Comparison of ENCODE assay signal across 38 cellular contexts in genomic region chr12:59096246-59096645, GRCh38.
"Had no signal": no experiment of that assay in that cellular context is flagged by ENCODE, and none has a peak within 500 bp of the region (broad histone marks: within the 10 kb centered on the region; RNA-seq: fewer than 3 reads in every experiment).

No MANE protein-coding gene starts in this region.

- H3K27ac ChIP-seq: adrenal gland, body of pancreas, cardiac muscle cell, colonic mucosa, dorsolateral prefrontal cortex, gastrocnemius medialis, heart left ventricle, WERI-Rb-1 had no signal

- ATAC-seq: activated CD4-positive, CD25-positive, alpha-beta regulatory T cell treated with anti-CD3 and anti-CD28 coated beads, Interleukin-2, amount 50 U/mL, for 24 hours; activated CD8-positive, alpha-beta memory T cell treated with anti-CD3 and anti-CD28 coated beads, Interleukin-2, amount 10 ng/mL, durations not matched to agents 7 days and 5 days; activated CD8-positive, alpha-beta T cell treated with anti-CD3 and anti-CD28 coated beads, Interleukin-2, amount 10 ng/mL, durations not matched to agents 7 days and 5 days; activated naive CD8-positive, alpha-beta T cell treated with anti-CD3 and anti-CD28 coated beads, Interleukin-2, amount 50 U/mL, for 24 hours; body of pancreas; esophagus mucosa; gastrocnemius medialis; heart left ventricle; T-helper 17 cell had no signal

- H3K27me3 Mint-ChIP-seq: activated B cell treated with CpG ODN at 0.5 μM for 24 hours; activated CD4-positive, alpha-beta memory T cell treated with anti-CD3 and anti-CD28 coated beads for 36 hours; activated CD8-positive, alpha-beta memory T cell treated with anti-CD3 and anti-CD28 coated beads, Interleukin-2, amount 10 ng/mL, durations not matched to agents 7 days and 5 days; activated naive CD8-positive, alpha-beta T cell treated with anti-CD3 and anti-CD28 coated beads, Interleukin-2, amount 50 U/mL, for 24 hours had no signal

- H3K27ac Mint-ChIP-seq: activated B cell treated with CpG ODN at 0.5 μM for 24 hours; activated CD4-positive, alpha-beta memory T cell treated with anti-CD3 and anti-CD28 coated beads for 36 hours; activated CD8-positive, alpha-beta memory T cell treated with anti-CD3 and anti-CD28 coated beads, Interleukin-2, amount 10 ng/mL, durations not matched to agents 7 days and 5 days; activated CD8-positive, alpha-beta T cell treated with anti-CD3 and anti-CD28 coated beads, Interleukin-2, amount 10 ng/mL, durations not matched to agents 7 days and 5 days; activated naive CD4-positive, alpha-beta T cell treated with anti-CD3 and anti-CD28 coated beads for 36 hours; activated naive CD4-positive, alpha-beta T cell treated with anti-CD3 and anti-CD28 coated beads, Interleukin-2, amount 50 U/mL, for 24 hours; activated naive CD8-positive, alpha-beta T cell treated with anti-CD3 and anti-CD28 coated beads for 36 hours; activated naive CD8-positive, alpha-beta T cell treated with anti-CD3 and anti-CD28 coated beads, Interleukin-2, amount 50 U/mL, for 24 hours; activated T-helper 1 cell treated with anti-CD3 and anti-CD28 coated beads, Interleukin-12 subunit alpha, Interleukin-12 subunit beta, Interleukin-2, Interleukin-4 antibody, amounts not matched to agents 30 ng/mL and 10 ng/mL and 1 ng/mL, durations not matched to agents 14 hours and 24 hours and 36 hours; activated T-helper 2 cell treated with anti-CD3 and anti-CD28 coated beads, Interferon-gamma antibody, Interleukin-2, Interleukin-4, amounts not matched to agents 10 μg/mL and 5 μg/mL and 100 μg/mL, durations not matched to agents 14 hours and 24 hours and 36 hours; endodermal cell; T-helper 17 cell; T-helper 2 cell treated with Interferon-gamma antibody and Interleukin-4, amounts not matched to agents 5 μg/mL and 100 μg/mL, for 36 hours had no signal

- H3K36me3 Mint-ChIP-seq: activated CD4-positive, alpha-beta memory T cell treated with anti-CD3 and anti-CD28 coated beads for 36 hours; activated CD8-positive, alpha-beta memory T cell treated with anti-CD3 and anti-CD28 coated beads, Interleukin-2, amount 10 ng/mL, durations not matched to agents 7 days and 5 days; activated naive CD4-positive, alpha-beta T cell treated with anti-CD3 and anti-CD28 coated beads, Interleukin-2, amount 50 U/mL, for 24 hours; activated naive CD8-positive, alpha-beta T cell treated with anti-CD3 and anti-CD28 coated beads for 36 hours had no signal

- DNase-seq: activated B cell treated with CpG ODN at 0.5 μM for 24 hours; activated CD4-positive, alpha-beta memory T cell treated with anti-CD3 and anti-CD28 coated beads for 36 hours; activated CD4-positive, alpha-beta T cell treated with anti-CD3 and anti-CD28 coated beads for 48 hours; activated CD4-positive, alpha-beta T cell treated with anti-CD3 and anti-CD28 coated beads, Interleukin-2, amount 50 U/mL, for 1 hour; activated CD8-positive, alpha-beta memory T cell treated with anti-CD3 and anti-CD28 coated beads, Interleukin-2, amount 10 ng/mL, durations not matched to agents 7 days and 5 days; activated CD8-positive, alpha-beta memory T cell treated with anti-CD3 and anti-CD28 coated beads, Interleukin-2, amount 50 U/mL, for 4 hours; activated CD8-positive, alpha-beta T cell treated with anti-CD3 and anti-CD28 coated beads, Interleukin-2, amount 10 ng/mL, durations not matched to agents 7 days and 5 days; activated effector memory CD4-positive, alpha-beta T cell treated with anti-CD3 and anti-CD28 coated beads, Interleukin-2, amount 50 U/mL, for 16 hours; activated naive CD4-positive, alpha-beta T cell treated with anti-CD3 and anti-CD28 coated beads for 36 hours; activated naive CD8-positive, alpha-beta T cell treated with anti-CD3 and anti-CD28 coated beads for 36 hours; activated naive CD8-positive, alpha-beta T cell treated with anti-CD3 and anti-CD28 coated beads, Interleukin-2, amount 50 U/mL, for 24 hours; activated T-cell treated with anti-CD3 and anti-CD28 coated beads, Interleukin-2, amount 50 U/mL, for 1 hour; activated T-cell treated with anti-CD3 and anti-CD28 coated beads, Interleukin-2, amount 50 U/mL, for 48 hours; adrenal gland; amygdala; aorta; body of pancreas; central memory CD4-positive, alpha-beta T cell; cerebellar nuclear complex; colonic mucosa; dorsolateral prefrontal cortex; effector memory CD4-positive, alpha-beta T cell; endodermal cell; foreskin fibroblast; gastrocnemius medialis; glutamatergic neuron; heart left ventricle; T-helper 1 cell; T-helper 17 cell; T1000; WERI-Rb-1 had no signal

- H3K4me1 Mint-ChIP-seq: activated B cell treated with CpG ODN at 0.5 μM for 24 hours; activated CD8-positive, alpha-beta memory T cell treated with anti-CD3 and anti-CD28 coated beads, Interleukin-2, amount 10 ng/mL, durations not matched to agents 7 days and 5 days; activated naive CD4-positive, alpha-beta T cell treated with anti-CD3 and anti-CD28 coated beads, Interleukin-2, amount 50 U/mL, for 24 hours; activated naive CD8-positive, alpha-beta T cell treated with anti-CD3 and anti-CD28 coated beads for 36 hours; activated naive CD8-positive, alpha-beta T cell treated with anti-CD3 and anti-CD28 coated beads, Interleukin-2, amount 50 U/mL, for 24 hours; T-helper 17 cell had no signal

- H3K27me3 ChIP-seq: adrenal gland, body of pancreas, cardiac muscle cell, colonic mucosa, dorsolateral prefrontal cortex, gastrocnemius medialis, heart left ventricle had no signal

- H3K4me1 ChIP-seq: adrenal gland, body of pancreas, colonic mucosa, gastrocnemius medialis, heart left ventricle had no signal

- H3K9me3 ChIP-seq: adrenal gland, body of pancreas, colonic mucosa, gastrocnemius medialis, heart left ventricle had no signal

- H3K4me3 Mint-ChIP-seq: activated B cell treated with CpG ODN at 0.5 μM for 24 hours; activated CD4-positive, alpha-beta memory T cell treated with anti-CD3 and anti-CD28 coated beads for 36 hours; activated CD8-positive, alpha-beta memory T cell treated with anti-CD3 and anti-CD28 coated beads, Interleukin-2, amount 10 ng/mL, durations not matched to agents 7 days and 5 days; activated CD8-positive, alpha-beta T cell treated with anti-CD3 and anti-CD28 coated beads, Interleukin-2, amount 10 ng/mL, durations not matched to agents 7 days and 5 days; activated naive CD4-positive, alpha-beta T cell treated with anti-CD3 and anti-CD28 coated beads for 36 hours; activated naive CD4-positive, alpha-beta T cell treated with anti-CD3 and anti-CD28 coated beads, Interleukin-2, amount 50 U/mL, for 24 hours; activated naive CD8-positive, alpha-beta T cell treated with anti-CD3 and anti-CD28 coated beads for 36 hours; activated naive CD8-positive, alpha-beta T cell treated with anti-CD3 and anti-CD28 coated beads, Interleukin-2, amount 50 U/mL, for 24 hours; activated T-helper 1 cell treated with anti-CD3 and anti-CD28 coated beads, Interleukin-12 subunit alpha, Interleukin-12 subunit beta, Interleukin-2, Interleukin-4 antibody, amounts not matched to agents 30 ng/mL and 10 ng/mL and 1 ng/mL, durations not matched to agents 14 hours and 24 hours and 36 hours; endodermal cell; T-helper 17 cell; T-helper 2 cell treated with Interferon-gamma antibody and Interleukin-4, amounts not matched to agents 5 μg/mL and 100 μg/mL, for 36 hours had no signal

- H3K9me3 Mint-ChIP-seq: activated B cell treated with CpG ODN at 0.5 μM for 24 hours; activated CD4-positive, alpha-beta memory T cell treated with anti-CD3 and anti-CD28 coated beads for 36 hours; activated naive CD8-positive, alpha-beta T cell treated with anti-CD3 and anti-CD28 coated beads for 36 hours; activated T-helper 1 cell treated with anti-CD3 and anti-CD28 coated beads, Interleukin-12 subunit alpha, Interleukin-12 subunit beta, Interleukin-2, Interleukin-4 antibody, amounts not matched to agents 30 ng/mL and 10 ng/mL and 1 ng/mL, durations not matched to agents 14 hours and 24 hours and 36 hours; activated T-helper 2 cell treated with anti-CD3 and anti-CD28 coated beads, Interferon-gamma antibody, Interleukin-2, Interleukin-4, amounts not matched to agents 10 μg/mL and 5 μg/mL and 100 μg/mL, durations not matched to agents 14 hours and 24 hours and 36 hours; endodermal cell; T-helper 2 cell treated with Interferon-gamma antibody and Interleukin-4, amounts not matched to agents 5 μg/mL and 100 μg/mL, for 36 hours had no signal

- H3K4me3 ChIP-seq: adrenal gland, body of pancreas, cardiac muscle cell, colonic mucosa, dorsolateral prefrontal cortex, gastrocnemius medialis, heart left ventricle had no signal

- H3K36me3 ChIP-seq: adrenal gland, cardiac muscle cell, colonic mucosa, gastrocnemius medialis, heart left ventricle, WERI-Rb-1 had no signal
